In genomic region chr10:109898666-109899577, GRCh38 we compare ENCODE assay signal across 13 cellular contexts. TPM values are rescaled to one million over a fixed set of nuclear protein-coding genes. Genes with fewer than 3 reads are reported as not detected.
A peak's percentile ranks its signal among the peaks of the same experiment; 100 is the strongest.
DNase-seq lines count a peak whose midpoint lies in the region; ATAC-seq, FAIRE-seq and TF ChIP-seq lines count a peak whose summit lies in the region.
"Had no signal": no experiment of that assay in that cellular context is flagged by ENCODE, and none has a peak within 500 bp of the region (broad histone marks: within the 10 kb centered on the region; RNA-seq: fewer than 3 reads in every experiment).

No MANE protein-coding gene starts in this region.

- no peaks in the 10 kb centered on the region for H3K27me3 Mint-ChIP-seq in activated T-helper 1 cell treated with anti-CD3 and anti-CD28 coated beads, Interleukin-12 subunit alpha, Interleukin-12 subunit beta, Interleukin-2, Interleukin-4 antibody, amounts not matched to agents 30 ng/mL and 10 ng/mL and 1 ng/mL, durations not matched to agents 14 hours and 24 hours and 36 hours (ENCODE audit: insufficient read depth)

- no peak overlapping the region for H3K4me3 Mint-ChIP-seq in activated T-helper 1 cell treated with anti-CD3 and anti-CD28 coated beads, Interleukin-12 subunit alpha, Interleukin-12 subunit beta, Interleukin-2, Interleukin-4 antibody, amounts not matched to agents 30 ng/mL and 10 ng/mL and 1 ng/mL, durations not matched to agents 14 hours and 24 hours and 36 hours
- H3K4me3 Mint-ChIP-seq: T-helper 2 cell treated with Interferon-gamma antibody and Interleukin-4, amounts not matched to agents 5 μg/mL and 100 μg/mL, for 36 hours had no signal

- DNase-seq in Caki2 (ENCODE audit: low read depth) (peak; percentile 61), foreskin fibroblast (peak; percentile 57 to 64), sciatic nerve (ENCODE audit: low spot score) (peak; percentile 71), frontal cortex (ENCODE audit: low spot score in 2 of 2) (no peak), T1000 (lab: John Stamatoyannopoulos, UW) (no peak)
- DNase-seq in activated T-helper 1 cell treated with anti-CD3 and anti-CD28 coated beads, Interleukin-12 subunit alpha, Interleukin-12 subunit beta, Interleukin-2, Interleukin-4 antibody, amounts not matched to agents 30 ng/mL and 10 ng/mL and 1 ng/mL, durations not matched to agents 14 hours and 24 hours and 36 hours (ENCODE audit: low spot score): no peak
- DNase-seq in stimulated activated CD8-positive, alpha-beta memory T cell treated with anti-CD3 and anti-CD28 coated beads, Interleukin-4, amount 100 ng/mL, for 48 hours: no peak
- DNase-seq: amygdala, NCI-H524 had no signal

- H3K9me3 Mint-ChIP-seq in activated T-helper 1 cell treated with anti-CD3 and anti-CD28 coated beads, Interleukin-12 subunit alpha, Interleukin-12 subunit beta, Interleukin-2, Interleukin-4 antibody, amounts not matched to agents 30 ng/mL and 10 ng/mL and 1 ng/mL, durations not matched to agents 14 hours and 24 hours and 36 hours: no peaks in the 10 kb centered on the region
- H3K9me3 Mint-ChIP-seq: T-helper 2 cell treated with Interferon-gamma antibody and Interleukin-4, amounts not matched to agents 5 μg/mL and 100 μg/mL, for 36 hours had no signal

- no peak overlapping the region for H3K4me3 ChIP-seq in foreskin fibroblast (ENCODE audit: low read depth in 1 of 2, low read length in 2 of 2)
- H3K4me3 ChIP-seq: HAP-1 had no signal

- TF ChIP-seq CTCF in foreskin fibroblast (IDR thresholded peaks at IDR 0.05; ENCODE audit: low read depth, low read length): no peak

- no peak for FAIRE-seq in frontal cortex (lab: Jason Lieb, UNC)
- FAIRE-seq: HTR-8/SVneo had no signal

- H3K4me1 Mint-ChIP-seq in activated T-helper 1 cell treated with anti-CD3 and anti-CD28 coated beads, Interleukin-12 subunit alpha, Interleukin-12 subunit beta, Interleukin-2, Interleukin-4 antibody, amounts not matched to agents 30 ng/mL and 10 ng/mL and 1 ng/mL, durations not matched to agents 14 hours and 24 hours and 36 hours (ENCODE audit: low read depth): peaks cover 50% of the 10 kb centered on the region

- peak overlapping the region; percentile 9 for H3K27ac Mint-ChIP-seq in activated T-helper 1 cell treated with anti-CD3 and anti-CD28 coated beads, Interleukin-12 subunit alpha, Interleukin-12 subunit beta, Interleukin-2, Interleukin-4 antibody, amounts not matched to agents 30 ng/mL and 10 ng/mL and 1 ng/mL, durations not matched to agents 14 hours and 24 hours and 36 hours
- H3K27ac Mint-ChIP-seq: T-helper 2 cell treated with Interferon-gamma antibody and Interleukin-4, amounts not matched to agents 5 μg/mL and 100 μg/mL, for 36 hours had no signal

- peaks cover 48% of the 10 kb centered on the region for H3K36me3 Mint-ChIP-seq in activated T-helper 1 cell treated with anti-CD3 and anti-CD28 coated beads, Interleukin-12 subunit alpha, Interleukin-12 subunit beta, Interleukin-2, Interleukin-4 antibody, amounts not matched to agents 30 ng/mL and 10 ng/mL and 1 ng/mL, durations not matched to agents 14 hours and 24 hours and 36 hours (ENCODE audit: low read depth)

- intact Hi-C loops in activated T-helper 1 cell treated with anti-CD3 and anti-CD28 coated beads, Interleukin-12 subunit alpha, Interleukin-12 subunit beta, Interleukin-2, Interleukin-4 antibody, amounts not matched to agents 30 ng/mL and 10 ng/mL and 1 ng/mL, durations not matched to agents 14 hours and 24 hours and 36 hours (cut with micrococcal nuclease): no loop called here
- intact Hi-C loops in sciatic nerve (cut with DNase I): no loop called here

- in situ Hi-C loops in Caki2 (cut with HindIII; ENCODE audit: low pct_unique_long_range_greater_than_20kb, low sequenced_read_pairs): no loop called here

- peak; percentile 81 for ATAC-seq in sciatic nerve
- ATAC-seq in HG03097 (IDR thresholded peaks at IDR 0.05; ENCODE audit: low FRiP score, unreplicated experiment): no peak

RNA-seq across cellular contexts. Expression of gene XPNPEP1, which starts 24.4 kb away (rescaled TPM):
- total RNA-seq in Caki2 (2014; rRNA removed; shearing (Covaris generic); ENCODE audit: low replicate concordance): 98.5 and 101 TPM in 2 replicates
- total RNA-seq in activated T-helper 1 cell treated with anti-CD3 and anti-CD28 coated beads, Interleukin-12 subunit alpha, Interleukin-12 subunit beta, Interleukin-2, Interleukin-4 antibody, amounts not matched to agents 30 ng/mL and 10 ng/mL and 1 ng/mL, durations not matched to agents 14 hours and 24 hours and 36 hours: 85.1 and 93.2 TPM in 2 replicates
- 60.6 TPM for total RNA-seq in sciatic nerve
- total RNA-seq in frontal cortex: 79.9 TPM

Comparison
In these comparisons a context has a peak if more than half of its experiments do, and no peak if none do; other contexts are left out.
1. DNase-seq: peak in Caki2 (single experiment), foreskin fibroblast (2 of 2) and sciatic nerve (single experiment); none in activated T-helper 1 cell treated with anti-CD3 and anti-CD28 coated beads, Interleukin-12 subunit alpha, Interleukin-12 subunit beta, Interleukin-2, Interleukin-4 antibody, amounts not matched to agents 30 ng/mL and 10 ng/mL and 1 ng/mL, durations not matched to agents 14 hours and 24 hours and 36 hours (single experiment), frontal cortex (0 of 2), stimulated activated CD8-positive, alpha-beta memory T cell treated with anti-CD3 and anti-CD28 coated beads, Interleukin-4, amount 100 ng/mL, for 48 hours (single experiment) and T1000 (single experiment).